ENCODE assay signal across 8 cellular contexts in the genomic region with DNA sequence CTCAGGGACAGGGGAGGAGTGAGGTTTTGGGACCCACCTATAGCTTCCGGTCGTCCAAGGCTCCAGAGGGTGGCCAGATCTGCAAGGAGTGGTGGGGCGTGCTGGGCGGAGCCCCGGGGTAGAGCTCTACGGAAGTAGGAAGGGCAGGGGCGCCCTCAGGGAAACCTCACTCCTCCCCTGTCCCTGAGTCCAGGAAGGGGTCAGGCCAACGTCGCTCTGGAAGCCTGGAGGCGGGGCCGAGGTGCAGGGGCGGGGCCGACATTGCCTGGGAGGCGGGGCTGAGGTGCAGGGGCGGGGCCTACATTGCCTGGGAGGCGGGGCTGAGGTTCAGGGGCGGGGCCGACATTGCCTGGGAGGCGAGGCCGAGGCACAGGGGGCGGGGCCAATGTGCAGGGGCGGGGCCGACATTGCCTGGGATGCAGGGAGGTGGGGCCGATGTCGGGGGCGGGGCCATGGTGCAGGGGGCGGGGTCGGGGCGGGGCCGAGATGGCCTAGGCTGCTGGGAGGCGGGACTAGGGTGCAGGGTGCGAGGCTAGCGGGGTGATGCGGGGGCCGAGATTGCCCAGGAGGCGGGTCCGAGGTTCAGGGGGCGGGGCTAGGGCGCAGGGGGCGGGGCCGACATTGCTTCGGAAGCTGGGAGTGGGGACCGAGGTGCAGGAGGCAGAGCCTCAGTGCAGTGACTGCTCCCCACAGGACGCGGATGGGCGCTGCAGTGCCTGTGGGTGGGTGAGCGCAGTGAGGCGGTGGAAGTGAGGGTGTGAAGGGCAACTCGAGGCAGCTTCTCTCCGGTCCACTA. TPM values are rescaled to one million over a fixed set of nuclear protein-coding genes. Genes with fewer than 3 reads are reported as not detected.
DNase-seq lines count a peak whose midpoint lies in the region; ATAC-seq and TF ChIP-seq lines count a peak whose summit lies in the region.

No MANE protein-coding gene starts in this region.

- peaks cover 0 to 25% (median 15%) of the 10 kb centered on the region in 9 donors for H3K4me1 ChIP-seq in heart right ventricle

- DNase-seq in DMS53 (lab: John Stamatoyannopoulos, UW): peak; percentile 50
- no peak for DNase-seq in DMS53 treated with DMSO at 0.1 percent for 48 hours (lab: John Stamatoyannopoulos, UW; ENCODE audit: unreplicated experiment)
- DNase-seq in SK-MEL-5 (ENCODE audit: low read depth, low spot score): peak; percentile 57
- DNase-seq in activated gamma-delta T cell treated with anti-CD3 and anti-CD28 coated beads, Interleukin-2, amount 50 U/mL, for 16 hours (ENCODE audit: low read depth): peak; percentile 31
- DNase-seq in heart right ventricle: peak; percentile 69 to 88
- peak; percentile 25 to 58 for DNase-seq in stimulated activated CD4-positive, alpha-beta T cell treated with anti-CD3 and anti-CD28 coated beads, Interleukin-12 subunit alpha, Interleukin-12 subunit beta, amount 100 ng/mL, for 24 hours (ENCODE audit: low read depth in 2 of 2)

- TF ChIP-seq CTCF in heart right ventricle (IDR thresholded peaks at IDR 0.05): peak in 1 of 9 donors; percentile 8

- no peaks in the 10 kb centered on the region for H3K36me3 ChIP-seq in heart right ventricle

- H3K4me3 ChIP-seq in heart right ventricle: peak overlapping the region in 7 of 10 donors; percentile 19 to 41 (median 27)

- in situ Hi-C loops in SK-MEL-5 (cut with HindIII; ENCODE audit: low pct_unique_long_range_greater_than_20kb, low sequenced_read_pairs): no loop called here

- peak overlapping the region in 4 of 10 donors; percentile 4 to 66 (median 56) for H3K27ac ChIP-seq in heart right ventricle

- WGBS in heart right ventricle, 2 donors: 7 to 10% methylated on average over 37 to 49 of the region's 50 CpGs

- intact Hi-C loops in heart right ventricle (cut with DNase I): no loop called here

- H3K27me3 ChIP-seq in heart right ventricle: peaks cover 0 to 20% (median 5%) of the 10 kb centered on the region in 7 donors

- H3K9me3 ChIP-seq in heart right ventricle: peaks cover 0 to 6% (median 0%) of the 10 kb centered on the region in 11 donors

- ATAC-seq in heart right ventricle: peak; percentile 82 to 92 (median 85)
- no peak for ATAC-seq in GM18867 (IDR thresholded peaks at IDR 0.05; ENCODE audit: unreplicated experiment)
- no peak for ATAC-seq in GM19351 (IDR thresholded peaks at IDR 0.05; ENCODE audit: unreplicated experiment)

RNA-seq across cellular contexts. Expression of a gene that starts 4.9 kb away (rescaled TPM):
- total RNA-seq in SK-MEL-5 (2014; rRNA removed; shearing (Covaris generic)): 4.0 and 4.3 TPM in 2 replicates
- polyA plus RNA-seq in SK-MEL-5 (2015; cell fraction: cytosol; rRNA removed): 8.3 and 12.8 TPM in 2 replicates
- polyA plus RNA-seq in SK-MEL-5 (2015; cell fraction: nucleus; rRNA removed): 5.1 and 7.3 TPM in 2 replicates
- 10 to 100 TPM; 12.5 to 33.0 (median 17.7) TPM for total RNA-seq in heart right ventricle
- polyA plus RNA-seq in heart right ventricle: 10 to 100 TPM; 18.9 to 36.7 TPM

RNA-seq across cellular contexts. Expression of a gene that starts 8.6 kb away (rescaled TPM):
- total RNA-seq in SK-MEL-5 (2014; rRNA removed; shearing (Covaris generic)): not detected in 2 replicates
- not detected in 2 replicates for polyA plus RNA-seq in SK-MEL-5 (2015; cell fraction: cytosol; rRNA removed)
- not detected in 2 replicates for polyA plus RNA-seq in SK-MEL-5 (2015; cell fraction: nucleus; rRNA removed)
- not detected for total RNA-seq in heart right ventricle
- under 1 TPM in 1 of 2 donors, not detected in 1; 0.06 TPM for polyA plus RNA-seq in heart right ventricle

RNA-seq across cellular contexts. Expression of a gene that starts 27.7 kb away (rescaled TPM):
- total RNA-seq in SK-MEL-5 (2014; rRNA removed; shearing (Covaris generic)): 6.4 and 7.8 TPM in 2 replicates
- 10.9 and 13.3 TPM in 2 replicates for polyA plus RNA-seq in SK-MEL-5 (2015; cell fraction: cytosol; rRNA removed)
- 36.6 and 38.4 TPM in 2 replicates for polyA plus RNA-seq in SK-MEL-5 (2015; cell fraction: nucleus; rRNA removed)
- total RNA-seq in heart right ventricle: 100 to 1,000 TPM in 3 of 10 donors, 10 to 100 TPM in 7; 33.4 to 153 (median 77.3) TPM
- 100 to 1,000 TPM; 118 to 279 TPM for polyA plus RNA-seq in heart right ventricle

RNA-seq across cellular contexts. Expression of a gene that starts 40.8 kb away (rescaled TPM):
- total RNA-seq in SK-MEL-5 (2014; rRNA removed; shearing (Covaris generic)): 29.6 and 30.0 TPM in 2 replicates
- 68.3 and 73.4 TPM in 2 replicates for polyA plus RNA-seq in SK-MEL-5 (2015; cell fraction: cytosol; rRNA removed)
- 48.4 and 75.9 TPM in 2 replicates for polyA plus RNA-seq in SK-MEL-5 (2015; cell fraction: nucleus; rRNA removed)
- 10 to 100 TPM; 20.3 to 43.6 (median 22.5) TPM for total RNA-seq in heart right ventricle
- polyA plus RNA-seq in heart right ventricle: 10 to 100 TPM; 27.1 to 46.1 TPM

RNA-seq across cellular contexts. Expression of a gene that starts 47.1 kb away (rescaled TPM):
- total RNA-seq in SK-MEL-5 (2014; rRNA removed; shearing (Covaris generic)): not detected in 2 replicates
- polyA plus RNA-seq in SK-MEL-5 (2015; cell fraction: cytosol; rRNA removed): not detected in 2 replicates
- polyA plus RNA-seq in SK-MEL-5 (2015; cell fraction: nucleus; rRNA removed): not detected in 2 replicates
- total RNA-seq in heart right ventricle: not detected
- polyA plus RNA-seq in heart right ventricle: under 1 TPM in 1 of 2 donors, not detected in 1; 0.01 TPM

Comparison
In these comparisons a context has a peak if more than half of its experiments do, and no peak if none do; other contexts are left out.
1. ATAC-seq: peak in heart right ventricle (8 of 8); none in GM18867 (single experiment) and GM19351 (single experiment).